In genomic region chr18:59536181-59536580, GRCh38 we compare ENCODE assay signal across 28 cellular contexts.
DNase-seq lines count a peak whose midpoint lies in the region; ATAC-seq and TF ChIP-seq lines count a peak whose summit lies in the region.
"Had no signal": no experiment of that assay in that cellular context is flagged by ENCODE, and none has a peak within 500 bp of the region (broad histone marks: within the 10 kb centered on the region; RNA-seq: fewer than 3 reads in every experiment).

No MANE protein-coding gene starts in this region.

- peaks cover 15% of the 10 kb centered on the region; the same call in 1 of the 2 replicates for H4K20me1 ChIP-seq in OCI-LY3 (ENCODE audit: insufficient read depth, low read length)

- peaks cover 23% of the 10 kb centered on the region for H3K4me1 ChIP-seq in OCI-LY3 (ENCODE audit: low read length)
- H3K4me1 ChIP-seq: BE2C, esophagus squamous epithelium, spleen, vagina had no signal

- peak overlapping the region; percentile 59 for H3K4me2 ChIP-seq in OCI-LY3 (ENCODE audit: low read length)

- DNase-seq in AG08395 (ENCODE audit: low spot score) = peak; percentile 89
- DNase-seq in EL = peak; percentile 81
- peak; percentile 63 for DNase-seq in fibroblast of peridontal ligament (ENCODE audit: extremely low read depth)
- DNase-seq in kidney tubule cell (ENCODE audit: low spot score) = no peak
- no peak for DNase-seq in stimulated activated CD4-positive, alpha-beta T cell treated with anti-CD3 and anti-CD28 coated beads, Interleukin-2, amount 100 ng/mL, for 48 hours
- DNase-seq in NCI-H187 (lab: John Stamatoyannopoulos, UW) = no peak
- DNase-seq: activated CD4-positive, alpha-beta memory T cell treated with anti-CD3 and anti-CD28 coated beads, Interleukin-2, amount 10 ng/mL, durations not matched to agents 7 days and 5 days; activated CD4-positive, alpha-beta T cell treated with anti-CD3 and anti-CD28 coated beads for 1 hour; activated CD8-positive, alpha-beta memory T cell treated with anti-CD3 and anti-CD28 coated beads, Interleukin-2, amount 50 U/mL, for 4 hours; activated naive CD4-positive, alpha-beta T cell treated with anti-CD3 and anti-CD28 coated beads, Interleukin-2, amount 10 ng/mL, durations not matched to agents 7 days and 5 days; BE2C; cerebellar nuclear complex; DMS153; dorsolateral prefrontal cortex; esophagus squamous epithelium; hippocampal formation; NCI-H1105 treated with DMSO at 0.1 percent for 48 hours; NCI-H2029 treated with DMSO at 0.1 percent for 48 hours; NCI-H69; SHP77 treated with DMSO at 0.1 percent for 48 hours; spleen; stimulated activated CD4-positive, alpha-beta T cell treated with anti-CD3 and anti-CD28 coated beads, Interleukin-2, amount 100 ng/mL, for 24 hours; stimulated activated CD8-positive, alpha-beta memory T cell treated with anti-CD3 and anti-CD28 coated beads, Interleukin-4, amount 100 ng/mL, for 48 hours; stimulated activated naive CD8-positive, alpha-beta T cell treated with anti-CD3 and anti-CD28 coated beads, Interleukin-15, amount 100 ng/mL, for 72 hours had no signal

- H2AFZ ChIP-seq in OCI-LY3 (ENCODE audit: low read depth, low read length) = no peak overlapping the region

- no peaks in the 10 kb centered on the region for H3K79me2 ChIP-seq in OCI-LY3 (ENCODE audit: low read length)

- no peak overlapping the region for H3K9ac ChIP-seq in OCI-LY3 (ENCODE audit: low read length)

- no peaks in the 10 kb centered on the region for H3K9me3 ChIP-seq in OCI-LY3 (ENCODE audit: insufficient read depth, low read length)
- H3K9me3 ChIP-seq: BE2C, esophagus squamous epithelium, spleen, vagina had no signal

- H3K27ac ChIP-seq in OCI-LY3 (ENCODE audit: low read length) = no peak overlapping the region
- H3K27ac ChIP-seq: dorsolateral prefrontal cortex, esophagus squamous epithelium, spleen, vagina had no signal

- TF ChIP-seq CTCF in OCI-LY3 (IDR thresholded peaks at IDR 0.05; ENCODE audit: low read depth, low read length) = no peak

- peaks cover 77% of the 10 kb centered on the region for H3K27me3 ChIP-seq in OCI-LY3 (ENCODE audit: low read depth, low read length)
- H3K27me3 ChIP-seq: BE2C, esophagus squamous epithelium, vagina had no signal

- H3K36me3 ChIP-seq in OCI-LY3 (replicated peaks; ENCODE audit: low read depth, low read length) = no peaks in the 10 kb centered on the region
- H3K36me3 ChIP-seq: BE2C, esophagus squamous epithelium, spleen, vagina had no signal

- no peak overlapping the region for H3K4me3 ChIP-seq in OCI-LY3 (ENCODE audit: low read length)
- H3K4me3 ChIP-seq: dorsolateral prefrontal cortex, esophagus squamous epithelium, K562, spleen, vagina had no signal

- no peak for ATAC-seq in HG03460 (IDR thresholded peaks at IDR 0.05; ENCODE audit: unreplicated experiment)
- ATAC-seq: K562; stimulated activated naive CD8-positive, alpha-beta T cell treated with anti-CD3 and anti-CD28 coated beads, Interleukin-15, amount 100 ng/mL, for 72 hours had no signal

Comparison
In these comparisons a context has a peak if more than half of its experiments do, and no peak if none do; other contexts are left out.
1. DNase-seq: peak in AG08395 (single experiment), EL (single experiment) and fibroblast of peridontal ligament (single experiment); none in kidney tubule cell (single experiment), stimulated activated CD4-positive, alpha-beta T cell treated with anti-CD3 and anti-CD28 coated beads, Interleukin-2, amount 100 ng/mL, for 48 hours (0 of 2) and NCI-H187 (0 of 2).